ENCODE assay signal across 20 cellular contexts in genomic region chrX:136272325-136272724, GRCh38. TPM values are rescaled to one million over a fixed set of nuclear protein-coding genes. Genes with fewer than 3 reads are reported as not detected.
DNase-seq lines count a peak whose midpoint lies in the region; ATAC-seq and TF ChIP-seq lines count a peak whose summit lies in the region.
"Had no signal": no experiment of that assay in that cellular context is flagged by ENCODE, and none has a peak within 500 bp of the region (broad histone marks: within the 10 kb centered on the region; RNA-seq: fewer than 3 reads in every experiment).

No MANE protein-coding gene starts in this region.

- no peak overlapping the region for H2BK12ac ChIP-seq in H9 (ENCODE audit: insufficient read length, low read depth, low read length)

- no peak overlapping the region for H3T11ph ChIP-seq in H9 (ENCODE audit: low read length)

- peak; percentile 27; the same call in 1 of the 2 replicates for TF ChIP-seq CTCF in AG10803 (conservative IDR thresholded peaks at IDR 0.05; ENCODE audit: low read length)
- TF ChIP-seq CTCF in H9 (conservative IDR thresholded peaks at IDR 0.05) = peak; percentile 27; the same call in 2 of the 3 replicates
- peak; percentile 30 for TF ChIP-seq CTCF in fibroblast of villous mesenchyme (IDR thresholded peaks at IDR 0.05; ENCODE audit: insufficient read depth, low read depth, low read length)
- TF ChIP-seq CTCF in tibial nerve (IDR thresholded peaks at IDR 0.05) = no peak

- H3K27ac ChIP-seq in H9 (ENCODE audit: insufficient read length, low read depth, low read length) (no peak overlapping the region), tibial nerve (no peak overlapping the region)
- H3K27ac ChIP-seq: SJSA1 had no signal

- no peak overlapping the region for H2BK20ac ChIP-seq in H9 (ENCODE audit: low read depth, low read length, poor library complexity, severe bottlenecking)

- H2AK5ac ChIP-seq in H9 (ENCODE audit: insufficient read length, low read length) = no peak overlapping the region

- no peak for TF ChIP-seq EP300 in tibial nerve (IDR thresholded peaks at IDR 0.05)

- peak; percentile 49; the same call in 2 of the 3 replicates for ATAC-seq in SK-N-SH treated with all-trans-retinoic acid at 6 μM for 48 hours
- ATAC-seq: activated CD8-positive, alpha-beta T cell treated with anti-CD3 and anti-CD28 coated beads, Interleukin-2, amount 10 ng/mL, durations not matched to agents 7 days and 5 days; activated T-helper 17 cell treated with anti-CD3 and anti-CD28 coated beads, Interleukin-2, amount 50 U/mL, for 72 hours; left colon; stimulated activated naive CD8-positive, alpha-beta T cell treated with anti-CD3 and anti-CD28 coated beads, Interleukin-15, Interleukin-2, amounts not matched to agents 100 U/mL and 50 U/mL, for 24 hours had no signal

- H3K36me3 ChIP-seq in tibial nerve = no peaks in the 10 kb centered on the region
- H3K36me3 ChIP-seq: SJSA1 had no signal

- no peak overlapping the region for H3K14ac ChIP-seq in H9 (ENCODE audit: insufficient read depth, low read length)

- no peaks in the 10 kb centered on the region for H3K79me1 ChIP-seq in H9 (ENCODE audit: insufficient read depth, low read depth, low read length, poor library complexity, severe bottlenecking)

- H3K4me2 ChIP-seq in H9 (ENCODE audit: insufficient read depth, insufficient read length, low read length) = no peak overlapping the region
- H3K4me2 ChIP-seq: smooth muscle cell had no signal

- no peaks in the 10 kb centered on the region for H3K23me2 ChIP-seq in H9 (ENCODE audit: insufficient read length, low read depth, low read length, poor library complexity, severe bottlenecking)

- no peak overlapping the region for H2BK5ac ChIP-seq in H9 (ENCODE audit: insufficient read length, low read length)

- no peak overlapping the region for H3K4me3 Mint-ChIP-seq in H9
- no peak overlapping the region for H3K4me3 Mint-ChIP-seq in activated T-helper 2 cell treated with anti-CD3 and anti-CD28 coated beads, Interferon-gamma antibody, Interleukin-2, Interleukin-4, amounts not matched to agents 10 μg/mL and 5 μg/mL and 100 μg/mL, durations not matched to agents 14 hours and 24 hours and 36 hours (ENCODE audit: low read depth)
- H3K4me3 Mint-ChIP-seq: activated CD8-positive, alpha-beta T cell treated with anti-CD3 and anti-CD28 coated beads, Interleukin-2, amount 10 ng/mL, durations not matched to agents 7 days and 5 days; activated T-helper 17 cell treated with anti-CD3 and anti-CD28 coated beads, Interleukin-2, amount 50 U/mL, for 72 hours; CD4-positive, alpha-beta T cell had no signal

- H3K27me3 Mint-ChIP-seq in H9 (ENCODE audit: low read depth) = peaks cover 13% of the 10 kb centered on the region
- no peaks in the 10 kb centered on the region for H3K27me3 Mint-ChIP-seq in activated T-helper 2 cell treated with anti-CD3 and anti-CD28 coated beads, Interferon-gamma antibody, Interleukin-2, Interleukin-4, amounts not matched to agents 10 μg/mL and 5 μg/mL and 100 μg/mL, durations not matched to agents 14 hours and 24 hours and 36 hours (ENCODE audit: low read depth)
- H3K27me3 Mint-ChIP-seq: activated T-helper 17 cell treated with anti-CD3 and anti-CD28 coated beads, Interleukin-2, amount 50 U/mL, for 72 hours had no signal

- no peak overlapping the region for H4K5ac ChIP-seq in H9 (ENCODE audit: insufficient read length, low read depth, low read length)

- peaks cover 59 to 78% of the 10 kb centered on the region in 2 experiments for H3K9me3 Mint-ChIP-seq in H9
- H3K9me3 Mint-ChIP-seq in activated T-helper 2 cell treated with anti-CD3 and anti-CD28 coated beads, Interferon-gamma antibody, Interleukin-2, Interleukin-4, amounts not matched to agents 10 μg/mL and 5 μg/mL and 100 μg/mL, durations not matched to agents 14 hours and 24 hours and 36 hours = no peaks in the 10 kb centered on the region
- H3K9me3 Mint-ChIP-seq: activated T-helper 17 cell treated with anti-CD3 and anti-CD28 coated beads, Interleukin-2, amount 50 U/mL, for 72 hours; CD4-positive, alpha-beta T cell had no signal

- H3K4me1 ChIP-seq in H9 (ENCODE audit: insufficient read depth, low read length) (no peaks in the 10 kb centered on the region), tibial nerve (no peaks in the 10 kb centered on the region)
- H3K4me1 ChIP-seq: SJSA1 had no signal

- H3K9me3 ChIP-seq in H9 (ENCODE audit: control insufficient read depth, low read depth, low read length) (peaks cover 14% of the 10 kb centered on the region), tibial nerve (no peaks in the 10 kb centered on the region)
- H3K9me3 ChIP-seq: SJSA1 had no signal

- no peak overlapping the region for H3K9ac ChIP-seq in H9 (ENCODE audit: extremely low read depth, insufficient read length, low read length)

- 0 out of 7 replicates have a peak, but pooled peaks cover 0 to 4% (median 0%) of the 10 kb centered on the region in 3 experiments for H3K36me3 Mint-ChIP-seq in H9 (ENCODE audit: insufficient read depth in 1 of 3, low read depth in 3 of 3)
- no peaks in the 10 kb centered on the region for H3K36me3 Mint-ChIP-seq in activated T-helper 2 cell treated with anti-CD3 and anti-CD28 coated beads, Interferon-gamma antibody, Interleukin-2, Interleukin-4, amounts not matched to agents 10 μg/mL and 5 μg/mL and 100 μg/mL, durations not matched to agents 14 hours and 24 hours and 36 hours (ENCODE audit: low read depth)

- no peak overlapping the region for H3K4me3 ChIP-seq in AG10803 (ENCODE audit: low read length)
- H3K4me3 ChIP-seq in fibroblast of villous mesenchyme (ENCODE audit: low read depth, low read length) = no peak overlapping the region
- H3K4me3 ChIP-seq in tibial nerve = no peak overlapping the region
- H3K4me3 ChIP-seq: SJSA1, smooth muscle cell had no signal

- no peaks in the 10 kb centered on the region for H3K4me1 Mint-ChIP-seq in H9
- peaks cover 12% of the 10 kb centered on the region for H3K4me1 Mint-ChIP-seq in activated T-helper 2 cell treated with anti-CD3 and anti-CD28 coated beads, Interferon-gamma antibody, Interleukin-2, Interleukin-4, amounts not matched to agents 10 μg/mL and 5 μg/mL and 100 μg/mL, durations not matched to agents 14 hours and 24 hours and 36 hours (ENCODE audit: low read depth)
- H3K4me1 Mint-ChIP-seq: activated T-helper 17 cell treated with anti-CD3 and anti-CD28 coated beads, Interleukin-2, amount 50 U/mL, for 72 hours had no signal

- H2AFZ ChIP-seq in H9 (ENCODE audit: low read length) = no peak overlapping the region

- H3K56ac ChIP-seq in H9 (ENCODE audit: insufficient read length, low read depth, low read length) = no peak overlapping the region

- intact Hi-C loops in activated T-helper 2 cell treated with anti-CD3 and anti-CD28 coated beads, Interferon-gamma antibody, Interleukin-2, Interleukin-4, amounts not matched to agents 10 μg/mL and 5 μg/mL and 100 μg/mL, durations not matched to agents 14 hours and 24 hours and 36 hours (cut with micrococcal nuclease) = no loop called here

- H3K4ac ChIP-seq in H9 (ENCODE audit: low read depth, low read length) = no peak overlapping the region

- H3K79me2 ChIP-seq in H9 (ENCODE audit: insufficient read depth, low read length) = no peaks in the 10 kb centered on the region

- no CpG with 5 or more reads among the region's 1 CpG for WGBS in H9 (ENCODE audit: extremely low coverage, insufficient read length, low lambda C conversion rate)
- 0 to 50% methylated on average over 1 of the region's 1 CpG for WGBS in tibial nerve, 2 donors

- no peak overlapping the region for H3K18ac ChIP-seq in H9 (ENCODE audit: insufficient read length, low read depth, low read length)

- H3K27me3 ChIP-seq in H9 (ENCODE audit: insufficient read depth, low read length) (no peaks in the 10 kb centered on the region), tibial nerve (no peaks in the 10 kb centered on the region)
- H3K27me3 ChIP-seq: SJSA1 had no signal

- H2BK120ac ChIP-seq in H9 (ENCODE audit: low read depth, low read length, poor library complexity, severe bottlenecking) = no peak overlapping the region

- H4K8ac ChIP-seq in H9 (replicated peaks; ENCODE audit: insufficient read length, low read depth, low read length) = no peak overlapping the region

- H4K20me1 ChIP-seq in H9 (ENCODE audit: control insufficient read depth, insufficient read depth, insufficient read length) = no peaks in the 10 kb centered on the region

- no peak overlapping the region for H2BK15ac ChIP-seq in H9 (ENCODE audit: low read depth, low read length)

- H4K91ac ChIP-seq in H9 (ENCODE audit: insufficient read length, low read depth, low read length) = no peak overlapping the region

- TF ChIP-seq POLR2A in tibial nerve (IDR thresholded peaks at IDR 0.05) = no peak

- H3K23ac ChIP-seq in H9 (ENCODE audit: insufficient read length, low read depth, low read length) = no peak overlapping the region

- peak; percentile 23 for DNase-seq in AG10803 (ENCODE audit: low read depth)
- DNase-seq in H9 = no peak
- DNase-seq in fibroblast of villous mesenchyme (ENCODE audit: low read depth) = no peak
- no peak for DNase-seq in COLO829 (ENCODE audit: low spot score)
- no peak for DNase-seq in activated T-helper 2 cell treated with anti-CD3 and anti-CD28 coated beads, Interferon-gamma antibody, Interleukin-2, Interleukin-4, amounts not matched to agents 10 μg/mL and 5 μg/mL and 100 μg/mL, durations not matched to agents 14 hours and 24 hours and 36 hours (ENCODE audit: low spot score)
- no peak for DNase-seq in NCI-H446 treated with DMSO at 0.1 percent for 48 hours (lab: John Stamatoyannopoulos, UW)
- DNase-seq in tibial nerve (ENCODE audit: low spot score in 2 of 2) = no peak
- DNase-seq: activated CD8-positive, alpha-beta T cell treated with anti-CD3 and anti-CD28 coated beads, Interleukin-2, amount 10 ng/mL, durations not matched to agents 7 days and 5 days; anterior cingulate cortex; CD4-positive, alpha-beta T cell; cortex of kidney; erythroblast; left colon; NCI-H1092; NCI-H2171 treated with DMSO at 0.1 percent for 48 hours; stimulated activated naive CD8-positive, alpha-beta T cell treated with anti-CD3 and anti-CD28 coated beads, Interleukin-15, Interleukin-2, amounts not matched to agents 100 U/mL and 50 U/mL, for 24 hours had no signal

- no peak overlapping the region for H3K27ac Mint-ChIP-seq in H9
- no peak overlapping the region for H3K27ac Mint-ChIP-seq in activated T-helper 2 cell treated with anti-CD3 and anti-CD28 coated beads, Interferon-gamma antibody, Interleukin-2, Interleukin-4, amounts not matched to agents 10 μg/mL and 5 μg/mL and 100 μg/mL, durations not matched to agents 14 hours and 24 hours and 36 hours
- H3K27ac Mint-ChIP-seq: activated CD8-positive, alpha-beta T cell treated with anti-CD3 and anti-CD28 coated beads, Interleukin-2, amount 10 ng/mL, durations not matched to agents 7 days and 5 days; activated T-helper 17 cell treated with anti-CD3 and anti-CD28 coated beads, Interleukin-2, amount 50 U/mL, for 72 hours; CD4-positive, alpha-beta T cell had no signal

RNA-seq across cellular contexts. Expression of gene MAP7D3, which starts 21.1 kb away (rescaled TPM):
- 15.2 and 18.2 TPM in 2 replicates for total RNA-seq in H9 (2021)
- total RNA-seq in fibroblast of villous mesenchyme = 14.5 and 19.9 TPM in 2 replicates
- 28.1 and 28.6 TPM in 2 replicates for total RNA-seq in activated T-helper 2 cell treated with anti-CD3 and anti-CD28 coated beads, Interferon-gamma antibody, Interleukin-2, Interleukin-4, amounts not matched to agents 10 μg/mL and 5 μg/mL and 100 μg/mL, durations not matched to agents 14 hours and 24 hours and 36 hours
- total RNA-seq in tibial nerve = 10 to 100 TPM; 19.7 to 32.7 (median 22.8) TPM

RNA-seq across cellular contexts. Expression of gene ADGRG4, which starts 28.4 kb away (rescaled TPM):
- total RNA-seq in H9 (2021) (not detected in 2 replicates), fibroblast of villous mesenchyme (not detected in 2 replicates), tibial nerve (under 1 TPM in 1 of 4 donors, not detected in 3; 0.20 TPM)
- total RNA-seq in activated T-helper 2 cell treated with anti-CD3 and anti-CD28 coated beads, Interferon-gamma antibody, Interleukin-2, Interleukin-4, amounts not matched to agents 10 μg/mL and 5 μg/mL and 100 μg/mL, durations not matched to agents 14 hours and 24 hours and 36 hours = not detected in 2 replicates
- total RNA-seq: activated CD8-positive, alpha-beta T cell treated with anti-CD3 and anti-CD28 coated beads, Interleukin-2, amount 10 ng/mL, durations not matched to agents 7 days and 5 days; activated T-helper 17 cell treated with anti-CD3 and anti-CD28 coated beads, Interleukin-2, amount 50 U/mL, for 72 hours; CD4-positive, alpha-beta T cell; SJSA1; smooth muscle cell had no signal

Comparison
In these comparisons a context has a peak if more than half of its experiments do, and no peak if none do; other contexts are left out.
1. CTCF ChIP-seq: peak in AG10803 (single experiment), H9 (single experiment) and fibroblast of villous mesenchyme (single experiment); none in tibial nerve (0 of 5).